Comparison of ENCODE assay signal across 8 cellular contexts in genomic region chr19:8526345-8527062, GRCh38. TPM values are rescaled to one million over a fixed set of nuclear protein-coding genes. Genes with fewer than 3 reads are reported as not detected.
DNase-seq lines count a peak whose midpoint lies in the region; ATAC-seq and TF ChIP-seq lines count a peak whose summit lies in the region.

No MANE protein-coding gene starts in this region.

- no peaks in the 10 kb centered on the region for H3K36me3 ChIP-seq in left ventricle myocardium inferior
- H3K36me3 ChIP-seq in trophoblast cell (ENCODE audit: control insufficient read depth in 1 of 2, insufficient read depth in 2 of 2, low read length in 2 of 2) = peaks cover 3% of the 10 kb centered on the region in 2 experiments

- H3K9me3 Mint-ChIP-seq in CD14-positive monocyte = peaks cover 0 to 6% (median 2%) of the 10 kb centered on the region in 7 donors

- H3K27ac ChIP-seq in left ventricle myocardium inferior (replicated peaks) (peak overlapping the region; percentile 88), trophoblast cell (ENCODE audit: low read depth, low read length) (peak overlapping the region; percentile 69)

- no peak for TF ChIP-seq CTCF in NB4 (IDR thresholded peaks at IDR 0.05; ENCODE audit: low read depth, low read length)
- no peak for TF ChIP-seq CTCF in left ventricle myocardium inferior (IDR thresholded peaks at IDR 0.05; ENCODE audit: borderline replicate concordance)
- TF ChIP-seq CTCF in CD14-positive monocyte (IDR thresholded peaks at IDR 0.05) = no peak

- H3K36me3 Mint-ChIP-seq in CD14-positive monocyte = peaks cover 48 to 50% of the 10 kb centered on the region in 2 donors

- peak overlapping the region; percentile 31 for H4K91ac ChIP-seq in trophoblast cell (ENCODE audit: low read depth, low read length)

- no peaks in the 10 kb centered on the region for H3K27me3 ChIP-seq in left ventricle myocardium inferior (ENCODE audit: low read depth)
- no peaks in the 10 kb centered on the region for H3K27me3 ChIP-seq in trophoblast cell (ENCODE audit: insufficient read depth, low read length)

- peaks cover 5% of the 10 kb centered on the region for H3K79me1 ChIP-seq in trophoblast cell (ENCODE audit: low read length)

- TF ChIP-seq POLR2A in NB4 (IDR thresholded peaks at IDR 0.05; ENCODE audit: extremely low read depth, insufficient read length) = no peak

- H3K4me3 ChIP-seq in NB4 (ENCODE audit: low read depth, low read length) (no peak overlapping the region), left ventricle myocardium inferior (peak overlapping the region; percentile 79), trophoblast cell (ENCODE audit: low read depth, low read length) (peak overlapping the region; percentile 82)

- no peak overlapping the region for H3K4ac ChIP-seq in trophoblast cell (ENCODE audit: low read depth, low read length)

- H3K27me3 Mint-ChIP-seq in CD14-positive monocyte (ENCODE audit: low read depth in 3 of 3) = peaks cover 0 to 10% (median 0%) of the 10 kb centered on the region in 3 donors

- peak overlapping the region; percentile 70 for H2AFZ ChIP-seq in trophoblast cell (ENCODE audit: insufficient read depth, low read length, poor library complexity)

- WGBS in trophoblast cell (ENCODE audit: extremely low coverage, insufficient coverage, insufficient read length) = no CpG with 5 or more reads among the region's 57 CpGs

- peak overlapping the region; percentile 51 for H3K4me2 ChIP-seq in trophoblast cell (ENCODE audit: low read length)

- peaks cover 14% of the 10 kb centered on the region for H3K4me1 Mint-ChIP-seq in CD14-positive monocyte

- H3K27ac Mint-ChIP-seq in CD14-positive monocyte = peak overlapping the region in 2 of 7 donors; percentile 44 to 85

- no peak overlapping the region for H3K4me3 Mint-ChIP-seq in CD14-positive monocyte

- no peak overlapping the region for H3K9ac ChIP-seq in trophoblast cell (ENCODE audit: low read length)

- peak overlapping the region; percentile 83 for H4K12ac ChIP-seq in trophoblast cell (ENCODE audit: low read depth, low read length)

- no peak overlapping the region for H3K23ac ChIP-seq in trophoblast cell (ENCODE audit: low read length)

- intact Hi-C loops in left ventricle myocardium inferior (cut with micrococcal nuclease) (no loop called here), CD14-positive monocyte (cut with micrococcal nuclease) (no loop called here)

- peak overlapping the region; percentile 60 for H2BK120ac ChIP-seq in trophoblast cell (ENCODE audit: insufficient read depth, low read length, poor library complexity)

- H3K18ac ChIP-seq in trophoblast cell (ENCODE audit: low read length) = peak overlapping the region; percentile 56

- H2BK5ac ChIP-seq in trophoblast cell (ENCODE audit: low read depth, low read length, poor library complexity) = no peak overlapping the region

- DNase-seq in C1 segment of cervical spinal cord (lab: John Stamatoyannopoulos, UW) = peak; percentile 5 to 79 (median 54)
- peak; percentile 27 for DNase-seq in NB4 (ENCODE audit: low read depth)
- DNase-seq in amniotic stem cell (lab: John Stamatoyannopoulos, UW) = peak; percentile 84
- peak; percentile 90 for DNase-seq in left ventricle myocardium inferior
- DNase-seq in trophoblast cell = peak; percentile 79 to 89
- DNase-seq in cerebellar nuclear complex (lab: John Stamatoyannopoulos, UW) = no peak
- no peak for DNase-seq in CD14-positive monocyte (ENCODE audit: low spot score)

- peaks cover 4% of the 10 kb centered on the region for H3K79me2 ChIP-seq in trophoblast cell (ENCODE audit: control insufficient read depth, insufficient read depth, low read length, poor library complexity)

- H3K14ac ChIP-seq in trophoblast cell (ENCODE audit: low read length) = peak overlapping the region; percentile 76

- H3K4me1 ChIP-seq in left ventricle myocardium inferior (peaks cover 18% of the 10 kb centered on the region), trophoblast cell (ENCODE audit: control insufficient read depth in 1 of 2, insufficient read depth in 2 of 2, low read length in 2 of 2) (peaks cover 3 to 9% of the 10 kb centered on the region in 2 experiments)

- H2BK12ac ChIP-seq in trophoblast cell (ENCODE audit: low read length) = no peak overlapping the region

- ATAC-seq in GM18517 (IDR thresholded peaks at IDR 0.05; ENCODE audit: unreplicated experiment) = no peak

- no peak overlapping the region for H2AK5ac ChIP-seq in trophoblast cell (ENCODE audit: low read length)

- peak overlapping the region; percentile 81 for H4K8ac ChIP-seq in trophoblast cell (ENCODE audit: low read depth, low read length)

- H3K9me3 ChIP-seq in left ventricle myocardium inferior (replicated peaks) = no peaks in the 10 kb centered on the region
- peaks cover 7% of the 10 kb centered on the region for H3K9me3 ChIP-seq in trophoblast cell (ENCODE audit: insufficient read depth, low read depth, low read length)

RNA-seq across cellular contexts. Expression of gene ZNF414, which starts 12.5 kb away (rescaled TPM):
- 17.0 TPM for total RNA-seq in left ventricle myocardium inferior
- 17.6 TPM in 2 replicates for polyA plus RNA-seq in trophoblast cell (2013)
- polyA plus RNA-seq in CD14-positive monocyte = 1 to 10 TPM; 4.1 to 4.7 TPM

RNA-seq across cellular contexts. Expression of gene PRAM1, which starts 24.1 kb away (rescaled TPM):
- 0.36 TPM for total RNA-seq in left ventricle myocardium inferior
- 0.07 and 0.11 TPM in 2 replicates for polyA plus RNA-seq in trophoblast cell (2013)
- polyA plus RNA-seq in CD14-positive monocyte = 10 to 100 TPM; 43.3 to 69.0 TPM

RNA-seq across cellular contexts. Expression of gene MYO1F, which starts 50.7 kb away (rescaled TPM):
- total RNA-seq in left ventricle myocardium inferior = 7.4 TPM
- polyA plus RNA-seq in trophoblast cell (2013) = 0.35 and 0.37 TPM in 2 replicates
- 100 to 1,000 TPM; 121 to 197 TPM for polyA plus RNA-seq in CD14-positive monocyte

Comparison
In these comparisons a context has a peak if more than half of its experiments do, and no peak if none do; other contexts are left out.
1. DNase-seq: peak in C1 segment of cervical spinal cord (14 of 14), NB4 (single experiment), amniotic stem cell (single experiment), left ventricle myocardium inferior (single experiment) and trophoblast cell (2 of 2); none in cerebellar nuclear complex (0 of 2) and CD14-positive monocyte (single experiment).